In genomic region chr18:69974365-69974764, GRCh38 we compare ENCODE assay signal across 2 cellular contexts.
TF ChIP-seq lines count a peak whose summit lies in the region.

No MANE protein-coding gene starts in this region.

TF ChIP-seq in IMR-90, 13 proteins besides CTCF, POLR2A, EP300 and RAD21:
- TF ChIP-seq MAZ (IDR thresholded peaks at IDR 0.05; ENCODE audit: borderline replicate concordance, low read depth, low read length) (no peak), RFX5 (IDR thresholded peaks at IDR 0.05; ENCODE audit: low read depth, low read length) (no peak), SMC3 (IDR thresholded peaks at IDR 0.05; ENCODE audit: low read depth, low read length) (no peak), BHLHE40 (IDR thresholded peaks at IDR 0.05; ENCODE audit: low read depth, low read length) (0 out of 2 replicates have a peak, but pooled peaks have one; percentile 19), MAFK (IDR thresholded peaks at IDR 0.05; ENCODE audit: low read depth, low read length) (no peak), CEBPB (IDR thresholded peaks at IDR 0.05; ENCODE audit: low read depth, low read length) (peak; percentile 95), NFE2L2 (IDR thresholded peaks at IDR 0.05; ENCODE audit: low read depth, low read length) (no peak), MXI1 (IDR thresholded peaks at IDR 0.05; ENCODE audit: borderline replicate concordance, low read depth, low read length) (no peak), CHD1 (IDR thresholded peaks at IDR 0.05; ENCODE audit: low read depth, low read length) (no peak), FOS (IDR thresholded peaks at IDR 0.05; ENCODE audit: low read depth, low read length) (peak; percentile 47), RCOR1 (IDR thresholded peaks at IDR 0.05; ENCODE audit: insufficient replicate concordance, low read length) (no peak)
- TF ChIP-seq, protein P1, sequence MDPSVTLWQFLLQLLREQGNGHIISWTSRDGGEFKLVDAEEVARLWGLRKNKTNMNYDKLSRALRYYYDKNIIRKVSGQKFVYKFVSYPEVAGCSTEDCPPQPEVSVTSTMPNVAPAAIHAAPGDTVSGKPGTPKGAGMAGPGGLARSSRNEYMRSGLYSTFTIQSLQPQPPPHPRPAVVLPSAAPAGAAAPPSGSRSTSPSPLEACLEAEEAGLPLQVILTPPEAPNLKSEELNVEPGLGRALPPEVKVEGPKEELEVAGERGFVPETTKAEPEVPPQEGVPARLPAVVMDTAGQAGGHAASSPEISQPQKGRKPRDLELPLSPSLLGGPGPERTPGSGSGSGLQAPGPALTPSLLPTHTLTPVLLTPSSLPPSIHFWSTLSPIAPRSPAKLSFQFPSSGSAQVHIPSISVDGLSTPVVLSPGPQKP (IDR thresholded peaks at IDR 0.05; ENCODE audit: borderline replicate concordance, low read depth, low read length): no peak
- TF ChIP-seq, protein P2, sequence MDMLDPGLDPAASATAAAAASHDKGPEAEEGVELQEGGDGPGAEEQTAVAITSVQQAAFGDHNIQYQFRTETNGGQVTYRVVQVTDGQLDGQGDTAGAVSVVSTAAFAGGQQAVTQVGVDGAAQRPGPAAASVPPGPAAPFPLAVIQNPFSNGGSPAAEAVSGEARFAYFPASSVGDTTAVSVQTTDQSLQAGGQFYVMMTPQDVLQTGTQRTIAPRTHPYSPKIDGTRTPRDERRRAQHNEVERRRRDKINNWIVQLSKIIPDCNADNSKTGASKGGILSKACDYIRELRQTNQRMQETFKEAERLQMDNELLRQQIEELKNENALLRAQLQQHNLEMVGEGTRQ (IDR thresholded peaks at IDR 0.05; ENCODE audit: low read depth, low read length): no peak

TF ChIP-seq in GM23338, 12 proteins besides CTCF, POLR2A, EP300 and RAD21:
- TF ChIP-seq JUNB (IDR thresholded peaks at IDR 0.05; ENCODE audit: unreplicated experiment) (no peak), POLR2AphosphoS5 (IDR thresholded peaks at IDR 0.05; ENCODE audit: low read depth) (no peak), ZNF331 (CRISPR knock-in tag; IDR thresholded peaks at IDR 0.05; ENCODE audit: low read depth) (no peak)
TF ChIP-seq in GM23338: peak in this region for 0.
